In genomic region chr19:39479319-39479801, GRCh38 we compare ENCODE assay signal across 1 cellular context.
A peak's percentile ranks its signal among the peaks of the same experiment; 100 is the strongest.
TF ChIP-seq lines count a peak whose summit lies in the region.
"Not testable (repeated sequence)": the region's sequence is repeated elsewhere in the genome, so short reads cannot be mapped to it uniquely, and the experiment has no call there.

No MANE protein-coding gene starts in this region.

TF ChIP-seq in K562, 482 proteins besides CTCF, POLR2A, EP300 and RAD21 (continues in another document):
- TF ChIP-seq ZNF592 (IDR thresholded peaks at IDR 0.05) (peak; percentile 98), ZBTB9 (CRISPR knock-in tag; IDR thresholded peaks at IDR 0.05) (0 out of 2 replicates have a peak, but pooled peaks have one; percentile 51), PTTG1 (tag; IDR thresholded peaks at IDR 0.05; ENCODE audit: low read depth) (peak; percentile 72), CXXC5 (CRISPR knock-in tag; IDR thresholded peaks at IDR 0.05) (peak; percentile 63), ZBTB34 (CRISPR knock-in tag; IDR thresholded peaks at IDR 0.05) (peak; percentile 35; the same call in 1 of the 2 replicates), HINFP (tag; conservative IDR thresholded peaks at IDR 0.05; ENCODE audit: low read depth) (peak; percentile 73), PBX2 (tag; conservative IDR thresholded peaks at IDR 0.05; ENCODE audit: low read depth) (peak; percentile 28; the same call in 1 of the 2 replicates), ETV1 (tag; conservative IDR thresholded peaks at IDR 0.05; ENCODE audit: low read depth) (peak; percentile 40; the same call in 1 of the 2 replicates), ZNF175 (CRISPR knock-in tag; IDR thresholded peaks at IDR 0.05; ENCODE audit: low read depth) (peak; percentile 61), VEZF1 (CRISPR knock-in tag; IDR thresholded peaks at IDR 0.05) (0 out of 2 replicates have a peak, but pooled peaks have one; percentile 16), PTRF (tag; IDR thresholded peaks at IDR 0.05) (peak; percentile 90), CBFA2T3 (IDR thresholded peaks at IDR 0.05) (peak; percentile 47), GTF2A2 (tag; IDR thresholded peaks at IDR 0.05) (0 out of 2 replicates have a peak, but pooled peaks have one; percentile 34), TCF3 (CRISPR knock-in tag; IDR thresholded peaks at IDR 0.05) (peak; percentile 39), PYGO2 (tag; IDR thresholded peaks at IDR 0.05) (peak; percentile 52; the same call in 1 of the 2 replicates), ZBTB12 (CRISPR knock-in tag; IDR thresholded peaks at IDR 0.05) (0 out of 2 replicates have a peak, but pooled peaks have one; percentile 13), L3MBTL2 (IDR thresholded peaks at IDR 0.05) (peak; percentile 45; the same call in 1 of the 2 replicates), HDAC8 (tag; IDR thresholded peaks at IDR 0.05) (peak; percentile 76; the same call in 1 of the 2 replicates), DMBX1 (CRISPR knock-in tag; IDR thresholded peaks at IDR 0.05; ENCODE audit: borderline replicate concordance) (peak; percentile 90), NR2C1 (tag; IDR thresholded peaks at IDR 0.05) (peak; percentile 75), MAX (CRISPR knock-in tag; IDR thresholded peaks at IDR 0.05) (peak; percentile 79), ID3 (tag; IDR thresholded peaks at IDR 0.05) (peak; percentile 95), SMAD4 (CRISPR knock-in tag; conservative IDR thresholded peaks at IDR 0.05) (peak; percentile 78), MNT (conservative IDR thresholded peaks at IDR 0.05) (peak; percentile 19 to 51; a peak in 2 of 4 replicates), MEF2D (tag; conservative IDR thresholded peaks at IDR 0.05; ENCODE audit: low read depth) (peak; percentile 77; the same call in 1 of the 2 replicates), ZNF668 (CRISPR knock-in tag; IDR thresholded peaks at IDR 0.05) (peak; percentile 83), MECOM (CRISPR knock-in tag; IDR thresholded peaks at IDR 0.05) (peak; percentile 51; the same call in 1 of the 2 replicates), TSHZ1 (CRISPR knock-in tag; IDR thresholded peaks at IDR 0.05) (peak; percentile 66; the same call in 1 of the 2 replicates), IRF9 (tag; IDR thresholded peaks at IDR 0.05) (peak; percentile 58; the same call in 1 of the 2 replicates)
- not testable (repeated sequence) for TF ChIP-seq PBX2 (CRISPR knock-in tag; IDR thresholded peaks at IDR 0.05; ENCODE audit: low read depth); NR2C1 (IDR thresholded peaks at IDR 0.05); ID3 (CRISPR knock-in tag; IDR thresholded peaks at IDR 0.05)
